Comparison of ENCODE assay signal across 8 cellular contexts in the genomic region with DNA sequence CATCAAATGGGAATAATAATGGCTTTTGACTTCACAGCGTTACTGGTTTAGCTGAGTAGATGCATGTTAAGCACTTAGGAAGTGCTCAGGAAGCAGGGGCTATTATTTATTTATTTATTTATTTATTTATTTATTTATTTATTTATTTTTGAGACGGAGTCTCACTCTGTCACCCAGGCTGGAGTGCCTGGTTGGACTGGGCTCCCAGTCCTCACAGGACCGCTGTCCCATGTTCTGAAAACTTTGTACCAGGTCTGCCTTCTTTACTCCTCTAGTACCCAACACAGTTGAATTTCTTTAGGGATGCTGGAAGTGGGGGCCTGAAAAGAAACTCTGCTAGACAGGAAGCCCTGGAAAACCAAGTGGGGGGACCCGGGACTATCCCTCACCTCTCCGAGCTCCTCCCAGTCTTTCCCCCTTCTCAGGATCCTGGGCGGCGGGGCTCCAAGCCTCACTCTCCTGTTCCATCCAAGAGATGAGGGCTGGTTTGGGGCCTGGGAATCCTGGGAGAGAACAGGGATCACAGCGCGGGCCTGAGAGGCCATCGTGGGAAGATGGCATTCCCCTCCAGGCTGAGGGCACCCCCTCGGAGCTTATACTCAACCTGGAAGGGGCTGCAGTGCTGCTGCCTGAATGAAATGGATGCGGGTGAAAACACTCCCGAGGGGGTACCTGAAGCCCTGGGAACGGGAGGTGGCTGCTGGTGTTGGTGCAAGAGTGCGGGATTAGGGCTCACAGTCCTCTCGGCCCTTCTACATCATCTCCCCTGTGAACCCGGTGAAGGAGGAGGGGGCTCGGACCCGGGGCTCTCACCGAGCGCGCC. TPM values are rescaled to one million over a fixed set of nuclear protein-coding genes. Genes with fewer than 3 reads are reported as not detected.
DNase-seq lines count a peak whose midpoint lies in the region; ATAC-seq and TF ChIP-seq lines count a peak whose summit lies in the region.

No MANE protein-coding gene starts in this region.

- peak; percentile 73 for DNase-seq in NCI-H510A treated with DMSO at 0.1 percent for 48 hours (lab: John Stamatoyannopoulos, UW)
- no peak for DNase-seq in NCI-H510A (lab: John Stamatoyannopoulos, UW)
- peak; percentile 35 for DNase-seq in midbrain (lab: John Stamatoyannopoulos, UW)
- no peak for DNase-seq in NCI-H1694 (lab: John Stamatoyannopoulos, UW)
- DNase-seq in erythroblast (lab: John Stamatoyannopoulos, UW): no peak

- no peaks in the 10 kb centered on the region for H3K4me1 ChIP-seq in endocrine pancreas (ENCODE audit: control insufficient read depth, insufficient read depth, low read length)

- H3K27me3 ChIP-seq in endocrine pancreas (ENCODE audit: control insufficient read depth, insufficient read depth, low read length): no peaks in the 10 kb centered on the region

- ATAC-seq in HG02981 (IDR thresholded peaks at IDR 0.05; ENCODE audit: unreplicated experiment): no peak

- H3K36me3 ChIP-seq in endocrine pancreas (ENCODE audit: control insufficient read depth, insufficient read depth, low read length): no peaks in the 10 kb centered on the region

- H3K9me3 ChIP-seq in endocrine pancreas (ENCODE audit: control insufficient read depth, low read length): no peaks in the 10 kb centered on the region

- H3K4me3 ChIP-seq in endocrine pancreas (ENCODE audit: control insufficient read depth, insufficient read depth, low read length): no peak overlapping the region

- peak overlapping the region; percentile 97 for H3K9ac ChIP-seq in endocrine pancreas (ENCODE audit: control insufficient read depth, insufficient read depth, low read length)

- TF ChIP-seq POLR2A in erythroblast (IDR thresholded peaks at IDR 0.05; ENCODE audit: low read length): no peak

TF ChIP-seq in PFSK-1, 5 proteins besides CTCF, POLR2A, EP300 and RAD21:
- no peak for TF ChIP-seq SIN3A (IDR thresholded peaks at IDR 0.05; ENCODE audit: borderline replicate concordance, insufficient read depth, low read length)
- TF ChIP-seq, protein P1, sequence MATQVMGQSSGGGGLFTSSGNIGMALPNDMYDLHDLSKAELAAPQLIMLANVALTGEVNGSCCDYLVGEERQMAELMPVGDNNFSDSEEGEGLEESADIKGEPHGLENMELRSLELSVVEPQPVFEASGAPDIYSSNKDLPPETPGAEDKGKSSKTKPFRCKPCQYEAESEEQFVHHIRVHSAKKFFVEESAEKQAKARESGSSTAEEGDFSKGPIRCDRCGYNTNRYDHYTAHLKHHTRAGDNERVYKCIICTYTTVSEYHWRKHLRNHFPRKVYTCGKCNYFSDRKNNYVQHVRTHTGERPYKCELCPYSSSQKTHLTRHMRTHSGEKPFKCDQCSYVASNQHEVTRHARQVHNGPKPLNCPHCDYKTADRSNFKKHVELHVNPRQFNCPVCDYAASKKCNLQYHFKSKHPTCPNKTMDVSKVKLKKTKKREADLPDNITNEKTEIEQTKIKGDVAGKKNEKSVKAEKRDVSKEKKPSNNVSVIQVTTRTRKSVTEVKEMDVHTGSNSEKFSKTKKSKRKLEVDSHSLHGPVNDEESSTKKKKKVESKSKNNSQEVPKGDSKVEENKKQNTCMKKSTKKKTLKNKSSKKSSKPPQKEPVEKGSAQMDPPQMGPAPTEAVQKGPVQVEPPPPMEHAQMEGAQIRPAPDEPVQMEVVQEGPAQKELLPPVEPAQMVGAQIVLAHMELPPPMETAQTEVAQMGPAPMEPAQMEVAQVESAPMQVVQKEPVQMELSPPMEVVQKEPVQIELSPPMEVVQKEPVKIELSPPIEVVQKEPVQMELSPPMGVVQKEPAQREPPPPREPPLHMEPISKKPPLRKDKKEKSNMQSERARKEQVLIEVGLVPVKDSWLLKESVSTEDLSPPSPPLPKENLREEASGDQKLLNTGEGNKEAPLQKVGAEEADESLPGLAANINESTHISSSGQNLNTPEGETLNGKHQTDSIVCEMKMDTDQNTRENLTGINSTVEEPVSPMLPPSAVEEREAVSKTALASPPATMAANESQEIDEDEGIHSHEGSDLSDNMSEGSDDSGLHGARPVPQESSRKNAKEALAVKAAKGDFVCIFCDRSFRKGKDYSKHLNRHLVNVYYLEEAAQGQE (IDR thresholded peaks at IDR 0.05; ENCODE audit: insufficient read depth in 1 of 2, low read depth in 2 of 2, low read length in 2 of 2): peak; percentile 44 to 81; a peak in 3 of 4 replicates
TF ChIP-seq in PFSK-1: peak in this region for 1.

RNA-seq across cellular contexts. Expression of a gene that starts 0.7 kb away (rescaled TPM):
- 7.0 TPM for polyA plus RNA-seq in PFSK-1 (2012; ENCODE audit: insufficient read length, low read depth)

RNA-seq across cellular contexts. Expression of a gene that starts 12.7 kb away (rescaled TPM):
- polyA plus RNA-seq in PFSK-1 (2012; ENCODE audit: insufficient read length, low read depth): 5.3 TPM

RNA-seq across cellular contexts. Expression of a gene that starts 14.7 kb away (rescaled TPM):
- polyA plus RNA-seq in PFSK-1 (2012; ENCODE audit: insufficient read length, low read depth): 3.5 TPM

RNA-seq across cellular contexts. Expression of a gene that starts 36.2 kb away (rescaled TPM):
- 2.6 TPM for polyA plus RNA-seq in PFSK-1 (2012; ENCODE audit: insufficient read length, low read depth)

RNA-seq across cellular contexts. Expression of a gene that starts 39.4 kb away (rescaled TPM):
- polyA plus RNA-seq in PFSK-1 (2012; ENCODE audit: insufficient read length, low read depth): 8.0 TPM

Comparison
In these comparisons a context has a peak if more than half of its experiments do, and no peak if none do; other contexts are left out.
1. DNase-seq: peak in NCI-H510A treated with DMSO at 0.1 percent for 48 hours (single experiment) and midbrain (single experiment); none in NCI-H510A (single experiment), NCI-H1694 (single experiment) and erythroblast (0 of 2).